In the genomic region with DNA sequence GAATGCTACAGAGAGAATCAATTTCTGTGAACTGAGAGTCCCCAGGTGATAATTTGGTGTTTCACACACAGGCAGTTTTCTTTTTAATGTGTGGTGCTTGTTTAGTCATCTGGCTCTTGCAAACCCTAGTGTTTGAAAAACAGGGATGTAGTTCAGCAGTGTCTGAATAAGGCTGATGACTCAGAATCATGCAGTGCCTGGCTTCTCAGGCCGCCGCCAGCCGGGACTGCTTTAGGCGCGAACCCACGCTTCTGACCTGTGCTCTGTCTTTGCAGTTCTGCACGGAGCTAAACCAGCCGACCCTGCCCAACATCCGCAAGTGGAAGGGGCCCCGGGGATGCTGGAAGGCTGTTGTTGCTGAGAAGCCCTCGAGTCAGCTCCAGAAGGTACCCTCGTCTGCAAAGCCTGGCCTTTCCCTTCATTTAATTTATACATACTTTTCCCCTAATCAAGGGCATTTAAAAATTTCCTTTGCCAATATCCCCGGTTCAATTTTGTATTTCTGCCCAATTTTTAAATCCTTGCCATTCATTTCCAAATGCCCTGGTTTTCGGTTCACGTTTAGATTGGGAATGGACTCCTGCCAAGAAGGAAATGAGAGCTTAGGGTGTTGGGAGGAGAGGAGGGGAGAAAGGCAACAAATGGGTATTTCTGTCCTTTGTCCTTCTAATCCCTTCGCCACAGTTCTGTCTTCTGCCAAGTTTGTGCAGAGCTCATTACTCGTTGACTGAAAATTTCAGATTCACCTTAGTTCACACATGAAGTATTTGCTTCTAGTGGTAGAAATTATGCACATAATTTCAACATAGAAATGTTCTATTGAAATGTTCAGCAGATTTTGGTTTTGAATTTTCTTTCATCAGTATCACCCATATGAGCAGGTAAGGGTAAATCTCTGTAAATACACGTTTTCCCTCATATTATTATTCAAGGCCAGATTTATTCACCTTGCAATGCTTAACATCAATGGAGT, we compare ENCODE assay signal across 8 cellular contexts.
A peak's percentile ranks its signal among the peaks of the same experiment; 100 is the strongest.
DNase-seq lines count a peak whose midpoint lies in the region; ATAC-seq and TF ChIP-seq lines count a peak whose summit lies in the region.

No MANE protein-coding gene starts in this region.

- peak; percentile 22 to 35 for DNase-seq in activated T-cell treated with anti-CD3 and anti-CD28 coated beads, Interleukin-2, amount 50 U/mL, for 72 hours
- no peak for DNase-seq in activated T-cell treated with anti-CD3 and anti-CD28 coated beads, Interleukin-2, amount 50 U/mL, for 48 hours
- DNase-seq in T-helper 17 cell = no peak
- peak; percentile 43 to 67 for DNase-seq in foreskin keratinocyte
- DNase-seq in GM13977 (ENCODE audit: low spot score) = no peak
- DNase-seq in cortex of kidney (lab: John Stamatoyannopoulos, UW) = no peak

- no peaks in the 10 kb centered on the region for H3K9me3 ChIP-seq in HUES64 (ENCODE audit: insufficient read depth, low read depth, low read length)
- H3K9me3 ChIP-seq in T-helper 17 cell (ENCODE audit: control insufficient read depth, low read length, poor library complexity, severe bottlenecking) = no peaks in the 10 kb centered on the region
- no peaks in the 10 kb centered on the region for H3K9me3 ChIP-seq in neuron (ENCODE audit: low read length)

- peak overlapping the region in 1 of 2 donors; percentile 56 for H3K4me3 Mint-ChIP-seq in activated T-cell treated with anti-CD3 and anti-CD28 coated beads, Interleukin-2, amount 50 U/mL, for 72 hours
- H3K4me3 Mint-ChIP-seq in T-helper 17 cell = no peak overlapping the region

- H2AFZ ChIP-seq in neuron (ENCODE audit: low read depth, low read length) = peak overlapping the region; percentile 20

- peak overlapping the region; percentile 32 for H3K4me3 ChIP-seq in HUES64 (ENCODE audit: low read length)
- no peak overlapping the region for H3K4me3 ChIP-seq in neuron (ENCODE audit: low read length)

- no peak overlapping the region for H3K27ac Mint-ChIP-seq in activated T-cell treated with anti-CD3 and anti-CD28 coated beads, Interleukin-2, amount 50 U/mL, for 72 hours
- peak overlapping the region; percentile 59 for H3K27ac Mint-ChIP-seq in T-helper 17 cell

- peaks cover 47% of the 10 kb centered on the region for H3K4me1 Mint-ChIP-seq in activated T-cell treated with anti-CD3 and anti-CD28 coated beads, Interleukin-2, amount 50 U/mL, for 72 hours (ENCODE audit: low read depth)
- H3K4me1 Mint-ChIP-seq in T-helper 17 cell = peaks cover 34% of the 10 kb centered on the region

- ATAC-seq in activated T-cell treated with anti-CD3 and anti-CD28 coated beads, Interleukin-2, amount 50 U/mL, for 72 hours (replicated peaks in 1 of 2) = peak; percentile 63 to 73
- ATAC-seq in T-helper 17 cell = peak; percentile 29
- peak; percentile 97 for ATAC-seq in foreskin keratinocyte

- H3K27ac ChIP-seq in HUES64 (ENCODE audit: low read depth, low read length) (peak overlapping the region; percentile 95), foreskin keratinocyte (peak overlapping the region; percentile 10)

- H3K4me1 ChIP-seq in HUES64 (ENCODE audit: insufficient read depth, low read length) (peaks cover 74% of the 10 kb centered on the region), foreskin keratinocyte (peaks cover 10% of the 10 kb centered on the region), neuron (ENCODE audit: insufficient read depth, low read length) (peaks cover 32% of the 10 kb centered on the region)

- H3K36me3 Mint-ChIP-seq in activated T-cell treated with anti-CD3 and anti-CD28 coated beads, Interleukin-2, amount 50 U/mL, for 72 hours (ENCODE audit: insufficient read depth in 2 of 2) = no peaks in the 10 kb centered on the region
- no peaks in the 10 kb centered on the region for H3K36me3 Mint-ChIP-seq in T-helper 17 cell (ENCODE audit: low read depth)

- in situ Hi-C loops in GM13977 (cut with MboI; ENCODE audit: low pct_unique_long_range_greater_than_20kb, low sequenced_read_pairs, unreplicated experiment) = no loop called here

- H3K36me3 ChIP-seq in HUES64 (ENCODE audit: insufficient read depth, low read length) (no peaks in the 10 kb centered on the region), neuron (ENCODE audit: insufficient read depth, low read length) (no peaks in the 10 kb centered on the region)

- 4% methylated on average over 16 of the region's 18 CpGs for WGBS in HUES64

- H3K9me3 Mint-ChIP-seq in activated T-cell treated with anti-CD3 and anti-CD28 coated beads, Interleukin-2, amount 50 U/mL, for 72 hours = no peaks in the 10 kb centered on the region

- H3K27me3 Mint-ChIP-seq in activated T-cell treated with anti-CD3 and anti-CD28 coated beads, Interleukin-2, amount 50 U/mL, for 72 hours (ENCODE audit: low read depth) = no peaks in the 10 kb centered on the region
- no peaks in the 10 kb centered on the region for H3K27me3 Mint-ChIP-seq in T-helper 17 cell

- peak overlapping the region; percentile 71 for H3K9ac ChIP-seq in HUES64 (ENCODE audit: low read depth, low read length)

- TF ChIP-seq CTCF in foreskin keratinocyte (conservative IDR thresholded peaks at IDR 0.05) (peak; percentile 37), GM13977 (IDR thresholded peaks at IDR 0.05; ENCODE audit: extremely low read depth, insufficient read depth, missing control alignments) (no peak)

- H3K27me3 ChIP-seq in HUES64 (ENCODE audit: insufficient read depth, low read length) (no peaks in the 10 kb centered on the region), foreskin keratinocyte (no peaks in the 10 kb centered on the region), neuron (ENCODE audit: insufficient read depth, low read length) (no peaks in the 10 kb centered on the region)

Comparison
In these comparisons a context has a peak if more than half of its experiments do, and no peak if none do; other contexts are left out.
1. DNase-seq: peak in activated T-cell treated with anti-CD3 and anti-CD28 coated beads, Interleukin-2, amount 50 U/mL, for 72 hours (2 of 2) and foreskin keratinocyte (2 of 2); none in activated T-cell treated with anti-CD3 and anti-CD28 coated beads, Interleukin-2, amount 50 U/mL, for 48 hours (0 of 2), T-helper 17 cell (0 of 3), GM13977 (single experiment) and cortex of kidney (single experiment).
2. ATAC-seq: peak in every context shown above with its lines; median percentile 97 in foreskin keratinocyte; 68 in activated T-cell treated with anti-CD3 and anti-CD28 coated beads, Interleukin-2, amount 50 U/mL, for 72 hours; 29 in T-helper 17 cell.